Comparison of ENCODE assay signal across 23 cellular contexts in the genomic region with DNA sequence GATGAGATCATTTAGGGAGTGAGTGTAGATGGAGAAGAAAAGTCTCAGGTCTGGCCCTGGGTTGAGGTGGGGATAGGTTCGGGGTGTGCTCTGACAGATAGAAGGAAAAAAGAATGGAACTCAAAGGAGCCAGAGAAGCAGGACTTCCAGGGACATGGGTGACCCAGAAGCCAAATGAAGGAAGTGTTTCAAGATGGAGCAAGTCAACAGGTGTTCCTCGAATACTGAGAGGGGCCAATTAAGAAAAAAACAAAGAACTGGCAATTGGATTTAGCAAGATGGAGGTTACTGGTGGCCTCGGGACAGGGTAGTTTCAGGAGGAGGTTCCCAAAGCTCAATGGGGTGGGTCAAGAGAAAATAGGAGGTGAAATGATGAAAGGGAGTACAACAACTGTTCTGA. TPM values are rescaled to one million over a fixed set of nuclear protein-coding genes. Genes with fewer than 3 reads are reported as not detected.
DNase-seq lines count a peak whose midpoint lies in the region; ATAC-seq, FAIRE-seq and TF ChIP-seq lines count a peak whose summit lies in the region.
"Had no signal": no experiment of that assay in that cellular context is flagged by ENCODE, and none has a peak within 500 bp of the region (broad histone marks: within the 10 kb centered on the region; RNA-seq: fewer than 3 reads in every experiment).

No MANE protein-coding gene starts in this region.

- H3K9me3 Mint-ChIP-seq in nephron (no peaks in the 10 kb centered on the region), osteocyte (ENCODE audit: unreplicated experiment) (no peaks in the 10 kb centered on the region)
- H3K9me3 Mint-ChIP-seq: CD4-positive, alpha-beta T cell; CD8-positive, alpha-beta T cell had no signal

- H3K4me3 ChIP-seq in left ventricle myocardium inferior (no peak overlapping the region), heart left ventricle (no peak overlapping the region), uterus (no peak overlapping the region), pancreas (no peak overlapping the region)
- H3K4me3 ChIP-seq: A549; BLaER1 treated with 17β-estradiol and CSF1 and Interleukin-3, amounts not matched to agents 10 nM and 100 nM had no signal

- FAIRE-seq in pancreas (lab: Jason Lieb, UNC) = no peak
- FAIRE-seq: A549, G401.6, GM12891, GM19239 had no signal

- H3K4me1 ChIP-seq in left ventricle myocardium inferior (peaks cover 45% of the 10 kb centered on the region), heart left ventricle (peaks cover 0 to 35% (median 7%) of the 10 kb centered on the region in 12 donors), uterus (no peaks in the 10 kb centered on the region), pancreas (no peaks in the 10 kb centered on the region)
- H3K4me1 ChIP-seq: BLaER1 treated with 17β-estradiol and CSF1 and Interleukin-3, amounts not matched to agents 10 nM and 100 nM; Caco-2 had no signal

- intact Hi-C loops in left ventricle myocardium inferior (cut with micrococcal nuclease) = no loop called here
- intact Hi-C loops in heart left ventricle (cut with DNase I) = loop anchor here in 2 of 10 donors (5.0 kb wide), 1 partner anchor 37 kb away; no protein-coding TSS in a partner anchor
- intact Hi-C loops in uterus (cut with DNase I; ENCODE audit: low total_unique reads) = no loop called here
- intact Hi-C loops in pancreas (cut with DNase I) = loop anchor here in 1 of 3 donors (10.0 kb wide), 1 partner anchor 56 kb away; no protein-coding TSS in a partner anchor

- no peaks in the 10 kb centered on the region for H3K27me3 ChIP-seq in left ventricle myocardium inferior (ENCODE audit: low read depth)
- no peaks in the 10 kb centered on the region for H3K27me3 ChIP-seq in heart left ventricle
- H3K27me3 ChIP-seq in uterus = no peaks in the 10 kb centered on the region
- no peaks in the 10 kb centered on the region for H3K27me3 ChIP-seq in pancreas
- H3K27me3 ChIP-seq: BLaER1 treated with 17β-estradiol and CSF1 and Interleukin-3, amounts not matched to agents 10 nM and 100 nM had no signal

- H3K27ac Mint-ChIP-seq in nephron (peak overlapping the region; percentile 0 to 53 (median 38)), osteocyte (ENCODE audit: unreplicated experiment) (peak overlapping the region; percentile 21)
- H3K27ac Mint-ChIP-seq: B cell; CD4-positive, alpha-beta T cell; CD8-positive, alpha-beta T cell had no signal

- H3K9me3 ChIP-seq in left ventricle myocardium inferior (replicated peaks) (no peaks in the 10 kb centered on the region), heart left ventricle (no peaks in the 10 kb centered on the region), uterus (no peaks in the 10 kb centered on the region), pancreas (no peaks in the 10 kb centered on the region)
- H3K9me3 ChIP-seq: A549; BLaER1 treated with 17β-estradiol and CSF1 and Interleukin-3, amounts not matched to agents 10 nM and 100 nM; Caco-2 had no signal

- H3K4me3 Mint-ChIP-seq in nephron = no peak overlapping the region
- H3K4me3 Mint-ChIP-seq in osteocyte (ENCODE audit: unreplicated experiment) = no peak overlapping the region
- H3K4me3 Mint-ChIP-seq: B cell; CD4-positive, alpha-beta T cell; CD8-positive, alpha-beta T cell had no signal

- H3K27me3 Mint-ChIP-seq in nephron (ENCODE audit: low read depth) (peaks cover 9% of the 10 kb centered on the region), osteocyte (ENCODE audit: unreplicated experiment) (no peaks in the 10 kb centered on the region)

- H3K36me3 Mint-ChIP-seq in nephron (ENCODE audit: low read depth) (peaks cover 30% of the 10 kb centered on the region), osteocyte (ENCODE audit: unreplicated experiment) (peaks cover 30% of the 10 kb centered on the region)
- H3K36me3 Mint-ChIP-seq: CD8-positive, alpha-beta T cell had no signal

- TF ChIP-seq POLR2A in heart left ventricle (IDR thresholded peaks at IDR 0.05) (no peak), uterus (IDR thresholded peaks at IDR 0.05) (no peak)

- ATAC-seq in heart left ventricle (no peak), pancreas (no peak)
- ATAC-seq: A549; CD8-positive, alpha-beta T cell had no signal

- 85 to 94% (median 93%) methylated on average over 3 of the region's 3 CpGs for WGBS in heart left ventricle, 4 donors
- WGBS in pancreas, 2 donors = 67 to 78% methylated on average over 3 of the region's 3 CpGs

- TF ChIP-seq CTCF in left ventricle myocardium inferior (IDR thresholded peaks at IDR 0.05; ENCODE audit: borderline replicate concordance) (no peak), heart left ventricle (IDR thresholded peaks at IDR 0.05) (no peak), nephron (IDR thresholded peaks at IDR 0.05; ENCODE audit: unreplicated experiment in 3 of 3) (no peak), osteocyte (IDR thresholded peaks at IDR 0.05) (no peak), uterus (IDR thresholded peaks at IDR 0.05) (no peak), pancreas (IDR thresholded peaks at IDR 0.05) (no peak)

- H3K27ac ChIP-seq in left ventricle myocardium inferior (replicated peaks) (peak overlapping the region; percentile 24), heart left ventricle (no peak overlapping the region), uterus (peak overlapping the region; percentile 23 to 38), pancreas (no peak overlapping the region)
- H3K27ac ChIP-seq: 22Rv1; A549; BLaER1 treated with 17β-estradiol and CSF1 and Interleukin-3, amounts not matched to agents 10 nM and 100 nM; C4-2B had no signal

- DNase-seq in left ventricle myocardium inferior (no peak), heart left ventricle (no peak), osteocyte (ENCODE audit: extremely low spot score, unreplicated experiment) (no peak), uterus (no peak), dedifferentiated amniotic fluid mesenchymal stem cell (ENCODE audit: extremely low spot score) (no peak), pancreas (no peak)
- DNase-seq in effector CD4-positive, alpha-beta T cell = no peak
- DNase-seq: AML-193; Caco-2; Calu3; CD4-positive, alpha-beta T cell; CD8-positive, alpha-beta T cell; DMS79 treated with DMSO at 0.1 percent for 48 hours; GF-D8 had no signal

- H3K4me1 Mint-ChIP-seq in nephron (peaks cover 60% of the 10 kb centered on the region), osteocyte (ENCODE audit: unreplicated experiment) (peaks cover 35% of the 10 kb centered on the region)
- H3K4me1 Mint-ChIP-seq: B cell had no signal

- H3K36me3 ChIP-seq in left ventricle myocardium inferior (peaks cover 15% of the 10 kb centered on the region), heart left ventricle (peaks cover 0 to 33% (median 8%) of the 10 kb centered on the region in 9 donors), uterus (no peaks in the 10 kb centered on the region), pancreas (no peaks in the 10 kb centered on the region)

RNA-seq across cellular contexts. Expression of gene DENND2A, which starts 40.3 kb away (rescaled TPM):
- total RNA-seq in left ventricle myocardium inferior (10.8 TPM), heart left ventricle (10 to 100 TPM in 6 of 9 donors, 1 to 10 TPM in 3; 6.7 to 17.9 (median 10.8) TPM), osteocyte (53.3 and 56.6 TPM in 2 replicates), uterus (10 to 100 TPM in 3 of 4 donors, 1 to 10 TPM in 1; 9.1 to 84.8 (median 35.5) TPM), pancreas (1 to 10 TPM; 1.1 to 2.2 (median 1.6) TPM)
- polyA plus RNA-seq in heart left ventricle (1 to 10 TPM; 4.6 to 6.2 TPM), pancreas (1 to 10 TPM; 3.1 to 5.0 TPM)
- total RNA-seq: B cell; Calu3; CD4-positive, alpha-beta T cell had no signal

Comparison
In these comparisons a context has a peak if more than half of its experiments do, and no peak if none do; other contexts are left out.
1. H3K27ac ChIP-seq: peak in left ventricle myocardium inferior (single experiment) and uterus (2 of 2); none in heart left ventricle (0 of 12) and pancreas (0 of 4).